ENCODE assay signal across 2 cellular contexts in the genomic region with DNA sequence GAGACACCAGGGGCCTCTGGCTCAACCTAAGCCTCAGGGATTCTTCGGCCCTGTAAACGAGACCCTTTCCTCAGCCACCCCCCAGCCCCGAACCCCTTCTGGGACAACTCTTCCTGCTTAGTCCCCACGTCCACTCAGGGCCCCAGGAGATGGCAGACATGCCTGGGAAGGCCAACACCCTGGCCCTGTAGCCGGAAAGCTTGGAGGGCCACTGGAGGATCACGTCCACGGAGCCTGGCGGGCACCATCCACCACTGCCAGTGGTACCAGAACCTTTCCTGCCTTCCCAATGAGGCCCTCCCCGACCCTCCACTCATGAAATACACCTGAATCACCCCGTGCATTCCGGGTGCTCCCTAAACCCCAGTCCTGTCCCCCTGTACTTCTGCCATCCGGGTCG.
TF ChIP-seq lines count a peak whose summit lies in the region.

No MANE protein-coding gene starts in this region.

TF ChIP-seq in WTC11, 78 proteins besides CTCF, POLR2A, EP300 and RAD21:
- no peak for TF ChIP-seq ZNF416 (CRISPR knock-in tag; IDR thresholded peaks at IDR 0.05)
- TF ChIP-seq GTF2I (CRISPR knock-in tag; conservative IDR thresholded peaks at IDR 0.05): no peak
- no peak for TF ChIP-seq ATF1 (CRISPR knock-in tag; IDR thresholded peaks at IDR 0.05)
- TF ChIP-seq HMGA2 (CRISPR knock-in tag; IDR thresholded peaks at IDR 0.05): no peak
- TF ChIP-seq FOXK1 (CRISPR knock-in tag; IDR thresholded peaks at IDR 0.05): no peak
- TF ChIP-seq, protein P1, sequence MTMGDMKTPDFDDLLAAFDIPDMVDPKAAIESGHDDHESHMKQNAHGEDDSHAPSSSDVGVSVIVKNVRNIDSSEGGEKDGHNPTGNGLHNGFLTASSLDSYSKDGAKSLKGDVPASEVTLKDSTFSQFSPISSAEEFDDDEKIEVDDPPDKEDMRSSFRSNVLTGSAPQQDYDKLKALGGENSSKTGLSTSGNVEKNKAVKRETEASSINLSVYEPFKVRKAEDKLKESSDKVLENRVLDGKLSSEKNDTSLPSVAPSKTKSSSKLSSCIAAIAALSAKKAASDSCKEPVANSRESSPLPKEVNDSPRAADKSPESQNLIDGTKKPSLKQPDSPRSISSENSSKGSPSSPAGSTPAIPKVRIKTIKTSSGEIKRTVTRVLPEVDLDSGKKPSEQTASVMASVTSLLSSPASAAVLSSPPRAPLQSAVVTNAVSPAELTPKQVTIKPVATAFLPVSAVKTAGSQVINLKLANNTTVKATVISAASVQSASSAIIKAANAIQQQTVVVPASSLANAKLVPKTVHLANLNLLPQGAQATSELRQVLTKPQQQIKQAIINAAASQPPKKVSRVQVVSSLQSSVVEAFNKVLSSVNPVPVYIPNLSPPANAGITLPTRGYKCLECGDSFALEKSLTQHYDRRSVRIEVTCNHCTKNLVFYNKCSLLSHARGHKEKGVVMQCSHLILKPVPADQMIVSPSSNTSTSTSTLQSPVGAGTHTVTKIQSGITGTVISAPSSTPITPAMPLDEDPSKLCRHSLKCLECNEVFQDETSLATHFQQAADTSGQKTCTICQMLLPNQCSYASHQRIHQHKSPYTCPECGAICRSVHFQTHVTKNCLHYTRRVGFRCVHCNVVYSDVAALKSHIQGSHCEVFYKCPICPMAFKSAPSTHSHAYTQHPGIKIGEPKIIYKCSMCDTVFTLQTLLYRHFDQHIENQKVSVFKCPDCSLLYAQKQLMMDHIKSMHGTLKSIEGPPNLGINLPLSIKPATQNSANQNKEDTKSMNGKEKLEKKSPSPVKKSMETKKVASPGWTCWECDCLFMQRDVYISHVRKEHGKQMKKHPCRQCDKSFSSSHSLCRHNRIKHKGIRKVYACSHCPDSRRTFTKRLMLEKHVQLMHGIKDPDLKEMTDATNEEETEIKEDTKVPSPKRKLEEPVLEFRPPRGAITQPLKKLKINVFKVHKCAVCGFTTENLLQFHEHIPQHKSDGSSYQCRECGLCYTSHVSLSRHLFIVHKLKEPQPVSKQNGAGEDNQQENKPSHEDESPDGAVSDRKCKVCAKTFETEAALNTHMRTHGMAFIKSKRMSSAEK (CRISPR knock-in tag; IDR thresholded peaks at IDR 0.05; ENCODE audit: borderline replicate concordance): no peak
- no peak for TF ChIP-seq PRRX2 (CRISPR knock-in tag; IDR thresholded peaks at IDR 0.05)
- TF ChIP-seq ZNF232 (CRISPR knock-in tag; IDR thresholded peaks at IDR 0.05): no peak
- TF ChIP-seq, protein P2, sequence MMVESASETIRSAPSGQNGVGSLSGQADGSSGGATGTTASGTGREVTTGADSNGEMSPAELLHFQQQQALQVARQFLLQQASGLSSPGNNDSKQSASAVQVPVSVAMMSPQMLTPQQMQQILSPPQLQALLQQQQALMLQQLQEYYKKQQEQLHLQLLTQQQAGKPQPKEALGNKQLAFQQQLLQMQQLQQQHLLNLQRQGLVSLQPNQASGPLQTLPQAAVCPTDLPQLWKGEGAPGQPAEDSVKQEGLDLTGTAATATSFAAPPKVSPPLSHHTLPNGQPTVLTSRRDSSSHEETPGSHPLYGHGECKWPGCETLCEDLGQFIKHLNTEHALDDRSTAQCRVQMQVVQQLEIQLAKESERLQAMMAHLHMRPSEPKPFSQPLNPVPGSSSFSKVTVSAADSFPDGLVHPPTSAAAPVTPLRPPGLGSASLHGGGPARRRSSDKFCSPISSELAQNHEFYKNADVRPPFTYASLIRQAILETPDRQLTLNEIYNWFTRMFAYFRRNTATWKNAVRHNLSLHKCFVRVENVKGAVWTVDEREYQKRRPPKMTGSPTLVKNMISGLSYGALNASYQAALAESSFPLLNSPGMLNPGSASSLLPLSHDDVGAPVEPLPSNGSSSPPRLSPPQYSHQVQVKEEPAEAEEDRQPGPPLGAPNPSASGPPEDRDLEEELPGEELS (CRISPR knock-in tag; IDR thresholded peaks at IDR 0.05): no peak
- no peak for TF ChIP-seq ZNF423 (CRISPR knock-in tag; IDR thresholded peaks at IDR 0.05)
- TF ChIP-seq, protein P3, sequence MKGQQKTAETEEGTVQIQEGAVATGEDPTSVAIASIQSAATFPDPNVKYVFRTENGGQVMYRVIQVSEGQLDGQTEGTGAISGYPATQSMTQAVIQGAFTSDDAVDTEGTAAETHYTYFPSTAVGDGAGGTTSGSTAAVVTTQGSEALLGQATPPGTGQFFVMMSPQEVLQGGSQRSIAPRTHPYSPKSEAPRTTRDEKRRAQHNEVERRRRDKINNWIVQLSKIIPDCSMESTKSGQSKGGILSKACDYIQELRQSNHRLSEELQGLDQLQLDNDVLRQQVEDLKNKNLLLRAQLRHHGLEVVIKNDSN (CRISPR knock-in tag; IDR thresholded peaks at IDR 0.05): no peak
- TF ChIP-seq MXD4 (CRISPR knock-in tag; IDR thresholded peaks at IDR 0.05; ENCODE audit: borderline replicate concordance): no peak
- TF ChIP-seq, protein P4, sequence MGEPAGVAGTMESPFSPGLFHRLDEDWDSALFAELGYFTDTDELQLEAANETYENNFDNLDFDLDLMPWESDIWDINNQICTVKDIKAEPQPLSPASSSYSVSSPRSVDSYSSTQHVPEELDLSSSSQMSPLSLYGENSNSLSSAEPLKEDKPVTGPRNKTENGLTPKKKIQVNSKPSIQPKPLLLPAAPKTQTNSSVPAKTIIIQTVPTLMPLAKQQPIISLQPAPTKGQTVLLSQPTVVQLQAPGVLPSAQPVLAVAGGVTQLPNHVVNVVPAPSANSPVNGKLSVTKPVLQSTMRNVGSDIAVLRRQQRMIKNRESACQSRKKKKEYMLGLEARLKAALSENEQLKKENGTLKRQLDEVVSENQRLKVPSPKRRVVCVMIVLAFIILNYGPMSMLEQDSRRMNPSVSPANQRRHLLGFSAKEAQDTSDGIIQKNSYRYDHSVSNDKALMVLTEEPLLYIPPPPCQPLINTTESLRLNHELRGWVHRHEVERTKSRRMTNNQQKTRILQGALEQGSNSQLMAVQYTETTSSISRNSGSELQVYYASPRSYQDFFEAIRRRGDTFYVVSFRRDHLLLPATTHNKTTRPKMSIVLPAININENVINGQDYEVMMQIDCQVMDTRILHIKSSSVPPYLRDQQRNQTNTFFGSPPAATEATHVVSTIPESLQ (CRISPR knock-in tag; IDR thresholded peaks at IDR 0.05): no peak
- TF ChIP-seq, protein P5, sequence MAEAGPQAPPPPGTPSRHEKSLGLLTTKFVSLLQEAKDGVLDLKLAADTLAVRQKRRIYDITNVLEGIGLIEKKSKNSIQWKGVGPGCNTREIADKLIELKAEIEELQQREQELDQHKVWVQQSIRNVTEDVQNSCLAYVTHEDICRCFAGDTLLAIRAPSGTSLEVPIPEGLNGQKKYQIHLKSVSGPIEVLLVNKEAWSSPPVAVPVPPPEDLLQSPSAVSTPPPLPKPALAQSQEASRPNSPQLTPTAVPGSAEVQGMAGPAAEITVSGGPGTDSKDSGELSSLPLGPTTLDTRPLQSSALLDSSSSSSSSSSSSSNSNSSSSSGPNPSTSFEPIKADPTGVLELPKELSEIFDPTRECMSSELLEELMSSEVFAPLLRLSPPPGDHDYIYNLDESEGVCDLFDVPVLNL (CRISPR knock-in tag; IDR thresholded peaks at IDR 0.05; ENCODE audit: borderline replicate concordance, low read depth): no peak
- TF ChIP-seq, protein P6, sequence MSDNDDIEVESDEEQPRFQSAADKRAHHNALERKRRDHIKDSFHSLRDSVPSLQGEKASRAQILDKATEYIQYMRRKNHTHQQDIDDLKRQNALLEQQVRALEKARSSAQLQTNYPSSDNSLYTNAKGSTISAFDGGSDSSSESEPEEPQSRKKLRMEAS (CRISPR knock-in tag; IDR thresholded peaks at IDR 0.05): no peak

TF ChIP-seq in HepG2, 621 proteins besides CTCF, POLR2A, EP300 and RAD21:
- no peak for TF ChIP-seq ZNF430 (CRISPR knock-in tag; IDR thresholded peaks at IDR 0.05)
- TF ChIP-seq SOX6 (IDR thresholded peaks at IDR 0.05): no peak
- no peak for TF ChIP-seq SOX6 (CRISPR knock-in tag; IDR thresholded peaks at IDR 0.05)
- TF ChIP-seq SMYD3 (CRISPR knock-in tag; IDR thresholded peaks at IDR 0.05): no peak
- no peak for TF ChIP-seq REPIN1 (CRISPR knock-in tag; IDR thresholded peaks at IDR 0.05; ENCODE audit: borderline replicate concordance, low read depth)
- no peak for TF ChIP-seq NR3C1 (CRISPR knock-in tag; IDR thresholded peaks at IDR 0.05)
- TF ChIP-seq, protein P7, sequence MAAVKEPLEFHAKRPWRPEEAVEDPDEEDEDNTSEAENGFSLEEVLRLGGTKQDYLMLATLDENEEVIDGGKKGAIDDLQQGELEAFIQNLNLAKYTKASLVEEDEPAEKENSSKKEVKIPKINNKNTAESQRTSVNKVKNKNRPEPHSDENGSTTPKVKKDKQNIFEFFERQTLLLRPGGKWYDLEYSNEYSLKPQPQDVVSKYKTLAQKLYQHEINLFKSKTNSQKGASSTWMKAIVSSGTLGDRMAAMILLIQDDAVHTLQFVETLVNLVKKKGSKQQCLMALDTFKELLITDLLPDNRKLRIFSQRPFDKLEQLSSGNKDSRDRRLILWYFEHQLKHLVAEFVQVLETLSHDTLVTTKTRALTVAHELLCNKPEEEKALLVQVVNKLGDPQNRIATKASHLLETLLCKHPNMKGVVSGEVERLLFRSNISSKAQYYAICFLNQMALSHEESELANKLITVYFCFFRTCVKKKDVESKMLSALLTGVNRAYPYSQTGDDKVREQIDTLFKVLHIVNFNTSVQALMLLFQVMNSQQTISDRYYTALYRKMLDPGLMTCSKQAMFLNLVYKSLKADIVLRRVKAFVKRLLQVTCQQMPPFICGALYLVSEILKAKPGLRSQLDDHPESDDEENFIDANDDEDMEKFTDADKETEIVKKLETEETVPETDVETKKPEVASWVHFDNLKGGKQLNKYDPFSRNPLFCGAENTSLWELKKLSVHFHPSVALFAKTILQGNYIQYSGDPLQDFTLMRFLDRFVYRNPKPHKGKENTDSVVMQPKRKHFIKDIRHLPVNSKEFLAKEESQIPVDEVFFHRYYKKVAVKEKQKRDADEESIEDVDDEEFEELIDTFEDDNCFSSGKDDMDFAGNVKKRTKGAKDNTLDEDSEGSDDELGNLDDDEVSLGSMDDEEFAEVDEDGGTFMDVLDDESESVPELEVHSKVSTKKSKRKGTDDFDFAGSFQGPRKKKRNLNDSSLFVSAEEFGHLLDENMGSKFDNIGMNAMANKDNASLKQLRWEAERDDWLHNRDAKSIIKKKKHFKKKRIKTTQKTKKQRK (IDR thresholded peaks at IDR 0.05; ENCODE audit: low read length): no peak
- no peak for TF ChIP-seq GATAD1 (CRISPR knock-in tag; IDR thresholded peaks at IDR 0.05)
- TF ChIP-seq POLR2G (IDR thresholded peaks at IDR 0.05; ENCODE audit: low read depth, low read length): no peak
- TF ChIP-seq SIN3B (IDR thresholded peaks at IDR 0.05; ENCODE audit: low read length): no peak
- TF ChIP-seq ZNF24 (IDR thresholded peaks at IDR 0.05): no peak
- TF ChIP-seq SP140L (CRISPR knock-in tag; IDR thresholded peaks at IDR 0.05; ENCODE audit: borderline replicate concordance): no peak
- no peak for TF ChIP-seq ZNF878 (CRISPR knock-in tag; IDR thresholded peaks at IDR 0.05)
- no peak for TF ChIP-seq ZNF570 (CRISPR knock-in tag; IDR thresholded peaks at IDR 0.05; ENCODE audit: borderline replicate concordance)
- TF ChIP-seq ZNF17 (CRISPR knock-in tag; IDR thresholded peaks at IDR 0.05): no peak
- no peak for TF ChIP-seq ZNF737 (CRISPR knock-in tag; IDR thresholded peaks at IDR 0.05; ENCODE audit: borderline replicate concordance)
- no peak for TF ChIP-seq NFATC3 (CRISPR knock-in tag; IDR thresholded peaks at IDR 0.05)
- TF ChIP-seq, protein P8, sequence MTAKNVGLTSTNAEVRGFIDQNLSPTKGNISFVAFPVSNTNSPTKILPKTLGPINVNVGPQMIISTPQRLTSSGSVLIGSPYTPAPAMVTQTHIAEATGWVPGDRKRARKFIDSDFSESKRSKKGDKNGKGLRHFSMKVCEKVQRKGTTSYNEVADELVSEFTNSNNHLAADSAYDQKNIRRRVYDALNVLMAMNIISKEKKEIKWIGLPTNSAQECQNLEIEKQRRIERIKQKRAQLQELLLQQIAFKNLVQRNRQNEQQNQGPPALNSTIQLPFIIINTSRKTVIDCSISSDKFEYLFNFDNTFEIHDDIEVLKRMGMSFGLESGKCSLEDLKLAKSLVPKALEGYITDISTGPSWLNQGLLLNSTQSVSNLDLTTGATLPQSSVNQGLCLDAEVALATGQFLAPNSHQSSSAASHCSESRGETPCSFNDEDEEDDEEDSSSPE (CRISPR knock-in tag; IDR thresholded peaks at IDR 0.05): no peak
- TF ChIP-seq, protein P9, sequence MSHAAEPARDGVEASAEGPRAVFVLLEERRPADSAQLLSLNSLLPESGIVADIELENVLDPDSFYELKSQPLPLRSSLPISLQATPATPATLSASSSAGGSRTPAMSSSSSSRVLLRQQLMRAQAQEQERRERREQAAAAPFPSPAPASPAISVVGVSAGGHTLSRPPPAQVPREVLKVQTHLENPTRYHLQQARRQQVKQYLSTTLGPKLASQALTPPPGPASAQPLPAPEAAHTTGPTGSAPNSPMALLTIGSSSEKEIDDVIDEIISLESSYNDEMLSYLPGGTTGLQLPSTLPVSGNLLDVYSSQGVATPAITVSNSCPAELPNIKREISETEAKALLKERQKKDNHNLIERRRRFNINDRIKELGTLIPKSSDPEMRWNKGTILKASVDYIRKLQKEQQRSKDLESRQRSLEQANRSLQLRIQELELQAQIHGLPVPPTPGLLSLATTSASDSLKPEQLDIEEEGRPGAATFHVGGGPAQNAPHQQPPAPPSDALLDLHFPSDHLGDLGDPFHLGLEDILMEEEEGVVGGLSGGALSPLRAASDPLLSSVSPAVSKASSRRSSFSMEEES (CRISPR knock-in tag; IDR thresholded peaks at IDR 0.05): no peak
- TF ChIP-seq MYC (CRISPR knock-in tag; IDR thresholded peaks at IDR 0.05; ENCODE audit: borderline replicate concordance): no peak
- no peak for TF ChIP-seq GABPB1 (CRISPR knock-in tag; IDR thresholded peaks at IDR 0.05)
